Comparison of ENCODE assay signal across 8 cellular contexts in the genomic region with DNA sequence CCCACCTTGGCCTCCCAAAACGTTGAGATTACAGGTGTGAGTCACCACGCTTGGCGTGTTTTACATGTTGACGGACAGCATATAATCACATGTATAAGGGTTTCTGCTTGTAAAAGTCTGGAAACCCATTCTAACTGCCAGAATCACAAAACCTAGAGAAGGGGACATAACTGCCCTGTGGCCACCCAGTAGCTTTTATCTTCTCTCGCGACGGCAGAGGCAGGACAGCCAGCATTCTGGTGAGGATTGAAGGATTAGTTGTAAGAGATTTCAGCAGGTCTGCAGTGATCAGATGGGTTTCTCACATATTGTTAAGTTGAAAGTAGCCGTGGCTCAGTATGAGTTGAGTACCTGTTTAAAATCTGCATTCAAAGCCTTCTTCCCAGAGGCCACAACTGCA. TPM values are rescaled to one million over a fixed set of nuclear protein-coding genes. Genes with fewer than 3 reads are reported as not detected.
"Had no signal": no experiment of that assay in that cellular context is flagged by ENCODE, and none has a peak within 500 bp of the region (broad histone marks: within the 10 kb centered on the region; RNA-seq: fewer than 3 reads in every experiment).

No MANE protein-coding gene starts in this region.

RNA-seq across cellular contexts. Expression of a gene that starts 59.8 kb away (rescaled TPM):
- total RNA-seq: LHCN-M2, MCF 10A, OCI-LY7, PC-9, Right ventricle myocardium inferior, RPMI7951, SJCRH30, SK-MEL-5 had no signal
